8 cellular contexts compared by ENCODE assay signal in the genomic region with DNA sequence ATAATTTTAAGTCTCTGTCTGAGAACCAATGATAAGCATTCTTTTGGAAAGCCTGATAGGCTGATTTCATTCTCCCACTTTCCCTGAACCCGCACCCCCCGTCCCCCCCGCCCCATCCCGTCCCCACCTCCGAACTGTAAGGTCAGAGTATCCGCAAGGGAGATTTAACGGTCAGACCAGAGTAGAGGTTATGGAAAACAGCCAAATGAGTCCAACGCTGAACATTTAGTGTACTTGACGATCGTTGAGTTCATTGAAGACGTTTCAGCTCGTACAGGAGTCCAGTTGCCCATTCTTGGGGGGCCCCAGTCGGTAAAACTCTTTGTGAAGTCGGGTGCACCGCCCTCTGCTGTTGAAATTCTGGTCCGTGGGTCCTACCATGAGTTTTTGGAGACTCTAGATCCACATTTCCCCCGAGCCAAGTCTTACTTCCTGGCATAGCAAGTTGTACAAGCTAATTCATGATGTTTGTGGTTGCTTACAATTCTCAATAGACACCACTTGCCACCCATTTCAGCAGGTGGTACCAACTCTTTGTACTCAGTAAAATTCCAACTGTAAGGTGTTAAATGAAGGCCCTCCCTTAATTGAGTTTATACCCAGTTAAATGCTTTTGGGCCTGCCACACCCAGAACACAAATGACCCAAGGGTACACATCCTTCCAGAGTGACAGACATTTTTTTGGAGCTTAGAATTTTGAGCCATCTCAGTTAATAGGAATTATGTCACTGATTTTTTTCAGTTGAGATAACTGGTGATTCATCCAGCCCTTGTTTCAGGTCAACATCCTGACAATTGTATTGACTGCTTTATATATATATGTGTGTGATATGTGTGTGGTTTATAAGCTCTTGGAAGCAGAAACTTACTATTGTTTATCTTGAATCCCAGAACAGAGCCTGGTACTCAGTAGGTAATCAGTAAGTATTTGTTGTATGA. TPM values are rescaled to one million over a fixed set of nuclear protein-coding genes. Genes with fewer than 3 reads are reported as not detected.
DNase-seq lines count a peak whose midpoint lies in the region; ATAC-seq, FAIRE-seq and TF ChIP-seq lines count a peak whose summit lies in the region.

No MANE protein-coding gene starts in this region.

- peak in 2 of 4 donors; percentile 7 to 16 for ATAC-seq in heart left ventricle
- ATAC-seq in pancreas, result peak in 3 of 4 donors; percentile 2 to 13 (median 3)
- ATAC-seq in GM18907 (IDR thresholded peaks at IDR 0.05; ENCODE audit: unreplicated experiment), result no peak
- no peak for ATAC-seq in HG02623 (IDR thresholded peaks at IDR 0.05; ENCODE audit: unreplicated experiment)

- peak overlapping the region; percentile 96 for H3K4me3 Mint-ChIP-seq in activated naive CD8-positive, alpha-beta T cell treated with anti-CD3 and anti-CD28 coated beads for 36 hours

- peaks cover 20% of the 10 kb centered on the region for H3K36me3 ChIP-seq in SJSA1
- H3K36me3 ChIP-seq in heart left ventricle, result peaks cover 0 to 23% (median 10%) of the 10 kb centered on the region in 9 donors
- no peaks in the 10 kb centered on the region for H3K36me3 ChIP-seq in pancreas

- intact Hi-C loops in heart left ventricle (cut with DNase I), result loop anchor here (1.0 to 10.0 kb wide), 11 partner anchors 50 to 205 kb away; no protein-coding TSS in a partner anchor
- intact Hi-C loops in pancreas (cut with DNase I), result loop anchor here in 1 of 3 donors (10.0 kb wide), 1 partner anchor 207 kb away; no protein-coding TSS in a partner anchor

- H3K27me3 ChIP-seq in SJSA1 (replicated peaks), result no peaks in the 10 kb centered on the region
- H3K27me3 ChIP-seq in heart left ventricle, result no peaks in the 10 kb centered on the region
- no peaks in the 10 kb centered on the region for H3K27me3 ChIP-seq in pancreas

- TF ChIP-seq POLR2A in heart left ventricle (IDR thresholded peaks at IDR 0.05), result no peak

- H3K27me3 Mint-ChIP-seq in activated naive CD8-positive, alpha-beta T cell treated with anti-CD3 and anti-CD28 coated beads for 36 hours, result no peaks in the 10 kb centered on the region

- WGBS in heart left ventricle, 4 donors, result 0 to 2% (median 1%) methylated on average over 17 of the region's 17 CpGs
- WGBS in pancreas, 2 donors, result 0 to 1% methylated on average over 17 of the region's 17 CpGs

- no peak overlapping the region for H3K27ac ChIP-seq in SJSA1
- peak overlapping the region; percentile 83 to 99 (median 96) for H3K27ac ChIP-seq in heart left ventricle
- H3K27ac ChIP-seq in pancreas, result peak overlapping the region in 3 of 4 donors; percentile 71 to 99 (median 93)

- TF ChIP-seq CTCF in heart left ventricle (IDR thresholded peaks at IDR 0.05) (peak; percentile 30 to 70 (median 52)), pancreas (IDR thresholded peaks at IDR 0.05) (peak in 2 of 4 donors; percentile 14 to 17)

- peak overlapping the region; percentile 75 for H3K27ac Mint-ChIP-seq in activated naive CD8-positive, alpha-beta T cell treated with anti-CD3 and anti-CD28 coated beads for 36 hours

- peak; percentile 23 for DNase-seq in COLO668 (lab: John Stamatoyannopoulos, UW; ENCODE audit: unreplicated experiment)
- peak; percentile 46 for DNase-seq in HK-2 (ENCODE audit: unreplicated experiment)
- peak; percentile 43 to 49 for DNase-seq in SJSA1 (ENCODE audit: low read depth in 1 of 2, low spot score in 2 of 2)
- peak; percentile 45 for DNase-seq in activated naive CD8-positive, alpha-beta T cell treated with anti-CD3 and anti-CD28 coated beads for 36 hours
- DNase-seq in heart left ventricle, result peak in 4 of 5 donors; percentile 54 to 72 (median 64)
- peak in 5 of 6 donors; percentile 22 to 64 (median 41) for DNase-seq in pancreas

- peaks cover 19% of the 10 kb centered on the region for H3K36me3 Mint-ChIP-seq in activated naive CD8-positive, alpha-beta T cell treated with anti-CD3 and anti-CD28 coated beads for 36 hours

- FAIRE-seq in pancreas (lab: Jason Lieb, UNC), result no peak

- H3K4me1 ChIP-seq in SJSA1 (replicated peaks), result peaks cover 12% of the 10 kb centered on the region
- peaks cover 0 to 31% (median 14%) of the 10 kb centered on the region in 12 donors for H3K4me1 ChIP-seq in heart left ventricle
- H3K4me1 ChIP-seq in pancreas, result peaks cover 0 to 8% (median 5%) of the 10 kb centered on the region in 3 donors

- H3K9me3 ChIP-seq in SJSA1 (replicated peaks), result no peaks in the 10 kb centered on the region
- no peaks in the 10 kb centered on the region for H3K9me3 ChIP-seq in heart left ventricle
- H3K9me3 ChIP-seq in pancreas, result no peaks in the 10 kb centered on the region

- H3K4me3 ChIP-seq in SJSA1 (peak overlapping the region; percentile 81), heart left ventricle (peak overlapping the region; percentile 68 to 99 (median 93)), pancreas (peak overlapping the region; percentile 57 to 97 (median 95))

- H3K9me3 Mint-ChIP-seq in activated naive CD8-positive, alpha-beta T cell treated with anti-CD3 and anti-CD28 coated beads for 36 hours, result no peaks in the 10 kb centered on the region

- H3K4me1 Mint-ChIP-seq in activated naive CD8-positive, alpha-beta T cell treated with anti-CD3 and anti-CD28 coated beads for 36 hours, result peaks cover 34% of the 10 kb centered on the region

RNA-seq across cellular contexts. Expression of gene MARCHF5, which starts 1.2 kb away (rescaled TPM):
- 11.7 and 18.5 TPM in 2 replicates for total RNA-seq in SJSA1 (2014; rRNA removed; shearing (Covaris generic))
- 10 to 100 TPM; 25.6 to 26.5 TPM for total RNA-seq in activated naive CD8-positive, alpha-beta T cell treated with anti-CD3 and anti-CD28 coated beads for 36 hours
- 10 to 100 TPM; 14.8 to 55.7 (median 29.4) TPM for total RNA-seq in heart left ventricle
- 10 to 100 TPM; 11.8 to 39.4 TPM for polyA plus RNA-seq in heart left ventricle
- 10 to 100 TPM; 12.8 to 26.5 (median 14.1) TPM for total RNA-seq in pancreas
- polyA plus RNA-seq in pancreas, result 10 to 100 TPM in 1 of 2 donors, 1 to 10 TPM in 1; 4.2 to 11.4 TPM

RNA-seq across cellular contexts. Expression of gene CPEB3, which starts 1.3 kb away (rescaled TPM):
- total RNA-seq in SJSA1 (2014; rRNA removed; shearing (Covaris generic)), result 0.31 and 0.82 TPM in 2 replicates
- 1 to 10 TPM; 1.5 to 1.9 TPM for total RNA-seq in activated naive CD8-positive, alpha-beta T cell treated with anti-CD3 and anti-CD28 coated beads for 36 hours
- 10 to 100 TPM in 5 of 9 donors, 1 to 10 TPM in 4; 6.2 to 17.2 (median 10.1) TPM for total RNA-seq in heart left ventricle
- 1 to 10 TPM; 1.5 to 3.4 TPM for polyA plus RNA-seq in heart left ventricle
- total RNA-seq in pancreas, result 1 to 10 TPM; 4.3 to 7.0 (median 4.6) TPM
- 1 to 10 TPM; 2.1 to 2.5 TPM for polyA plus RNA-seq in pancreas

Comparison
In these comparisons a context has a peak if more than half of its experiments do, and no peak if none do; other contexts are left out.
1. ATAC-seq: peak in pancreas (3 of 4); none in GM18907 (single experiment) and HG02623 (single experiment).
2. Peak in every context shown above with its lines, with median percentiles within 50 percentile points of each other: DNase-seq and H3K4me3 ChIP-seq.